19 cellular contexts compared by ENCODE assay signal in genomic region chr22:30730351-30730750, GRCh38.
"Had no signal": no experiment of that assay in that cellular context is flagged by ENCODE, and none has a peak within 500 bp of the region (broad histone marks: within the 10 kb centered on the region; RNA-seq: fewer than 3 reads in every experiment).

No MANE protein-coding gene starts in this region.

- H3K4me1 ChIP-seq: right atrium auricular region, tibial artery, upper lobe of left lung, uterus had no signal

- H3K4me3 ChIP-seq: hepatocyte, lung, ovary, right atrium auricular region, tibial artery, upper lobe of left lung, uterus had no signal

- H3K9me3 Mint-ChIP-seq: dendritic cell treated with granulocyte-macrophage colony-stimulating factor and Interleukin-4, amounts not matched to agents 40 ng/mL and 50 ng/mL, for 4 days; neural crest cell; stimulated activated memory B cell treated with anti-CD40 and anti-IgM and Interleukin-4, amounts not matched to agents 10 μg/mL and 1 μg/mL and 100 μg/mL, for 72 hours; stimulated activated naive CD8-positive, alpha-beta T cell treated with anti-CD3 and anti-CD28 coated beads, Interleukin-15, Interleukin-2, amounts not matched to agents 100 ng/mL and 50 ng/mL, for 24 hours had no signal

- H3K36me3 Mint-ChIP-seq: stimulated activated memory B cell treated with anti-CD40 and anti-IgM and Interleukin-4, amounts not matched to agents 10 μg/mL and 1 μg/mL and 100 μg/mL, for 72 hours had no signal

- H3K4me1 Mint-ChIP-seq: neural crest cell; stimulated activated memory B cell treated with anti-CD40 and anti-IgM and Interleukin-4, amounts not matched to agents 10 μg/mL and 1 μg/mL and 100 μg/mL, for 72 hours had no signal

- H3K27ac Mint-ChIP-seq: dendritic cell treated with granulocyte-macrophage colony-stimulating factor and Interleukin-4, amounts not matched to agents 40 ng/mL and 50 ng/mL, for 4 days; naive thymus-derived CD4-positive, alpha-beta T cell; stimulated activated memory B cell treated with anti-CD40 and anti-IgM and Interleukin-4, amounts not matched to agents 10 μg/mL and 1 μg/mL and 100 μg/mL, for 72 hours; stimulated activated naive CD8-positive, alpha-beta T cell treated with anti-CD3 and anti-CD28 coated beads, Interleukin-15, Interleukin-2, amounts not matched to agents 100 ng/mL and 50 ng/mL, for 24 hours had no signal

- H3K36me3 ChIP-seq: ovary, right atrium auricular region, tibial artery, upper lobe of left lung, uterus had no signal

- H3K4me3 Mint-ChIP-seq: dendritic cell treated with granulocyte-macrophage colony-stimulating factor and Interleukin-4, amounts not matched to agents 40 ng/mL and 50 ng/mL, for 4 days; naive thymus-derived CD4-positive, alpha-beta T cell; neural crest cell; stimulated activated memory B cell treated with anti-CD40 and anti-IgM and Interleukin-4, amounts not matched to agents 10 μg/mL and 1 μg/mL and 100 μg/mL, for 72 hours; stimulated activated naive CD8-positive, alpha-beta T cell treated with anti-CD3 and anti-CD28 coated beads, Interleukin-15, Interleukin-2, amounts not matched to agents 100 ng/mL and 50 ng/mL, for 24 hours had no signal

- H3K27me3 Mint-ChIP-seq: stimulated activated memory B cell treated with anti-CD40 and anti-IgM and Interleukin-4, amounts not matched to agents 10 μg/mL and 1 μg/mL and 100 μg/mL, for 72 hours; stimulated activated naive CD8-positive, alpha-beta T cell treated with anti-CD3 and anti-CD28 coated beads, Interleukin-15, Interleukin-2, amounts not matched to agents 100 ng/mL and 50 ng/mL, for 24 hours had no signal

- H3K27me3 ChIP-seq: ovary, right atrium auricular region, upper lobe of left lung, uterus had no signal

- DNase-seq: erythroblast; foreskin melanocyte; left colon; left ventricle myocardium superior; mesenchymal stem cell; midbrain; naive thymus-derived CD4-positive, alpha-beta T cell; ovary; stimulated activated CD4-positive, alpha-beta T cell treated with anti-CD3 and anti-CD28 coated beads, Interleukin-4, amount 100 ng/mL, for 24 hours; tibial artery; upper lobe of left lung; uterus had no signal

- H3K9me3 ChIP-seq: ovary, right atrium auricular region, tibial artery, upper lobe of left lung, uterus had no signal

- H3K27ac ChIP-seq: hepatocyte, ovary, right atrium auricular region, tibial artery, upper lobe of left lung, uterus had no signal

- ATAC-seq: left colon; left ventricle myocardium superior; naive thymus-derived CD4-positive, alpha-beta T cell; stimulated activated memory B cell treated with anti-CD40 and anti-IgM and Interleukin-4, amounts not matched to agents 10 μg/mL and 1 μg/mL and 100 μg/mL, for 72 hours had no signal
